ENCODE assay signal across 1 cellular context in the genomic region with DNA sequence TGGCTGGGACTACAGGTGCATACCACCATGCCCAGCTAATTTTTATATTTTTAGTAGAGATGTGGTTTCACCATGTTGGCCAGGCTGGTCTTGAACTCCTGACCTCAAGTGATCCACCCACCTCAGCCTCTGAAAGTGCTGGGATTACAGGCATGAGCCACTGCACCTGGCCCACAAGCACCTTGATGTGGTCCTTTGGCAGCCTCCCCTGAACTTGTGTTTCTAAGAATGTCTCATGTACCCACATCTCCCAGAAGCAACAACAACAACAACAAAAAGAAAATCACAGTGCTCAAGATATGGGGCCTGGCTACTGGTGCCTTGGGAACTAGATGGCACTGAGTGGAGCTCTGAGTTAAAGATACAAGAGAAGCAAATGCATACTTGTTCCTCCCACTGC. TPM values are rescaled to one million over a fixed set of nuclear protein-coding genes. Genes with fewer than 3 reads are reported as not detected.
"Had no signal": no experiment of that assay in that cellular context is flagged by ENCODE, and none has a peak within 500 bp of the region (broad histone marks: within the 10 kb centered on the region; RNA-seq: fewer than 3 reads in every experiment).

No MANE protein-coding gene starts in this region.

RNA-seq across cellular contexts. Expression of gene PLEKHA7, which starts 51.6 kb away (rescaled TPM):
- total RNA-seq: SJCRH30 had no signal
